Comparison of ENCODE assay signal across 8 cellular contexts in genomic region chr6:36196880-36197548, GRCh38. TPM values are rescaled to one million over a fixed set of nuclear protein-coding genes. Genes with fewer than 3 reads are reported as not detected.
A peak's percentile ranks its signal among the peaks of the same experiment; 100 is the strongest.
DNase-seq lines count a peak whose midpoint lies in the region; ATAC-seq and TF ChIP-seq lines count a peak whose summit lies in the region.

No MANE protein-coding gene starts in this region.

- H3K79me1 ChIP-seq in IMR-90 (ENCODE audit: low read depth in 1 of 2, low read length in 2 of 2) = peaks cover 39 to 52% of the 10 kb centered on the region in 2 experiments

- ATAC-seq in GM21529 (IDR thresholded peaks at IDR 0.05; ENCODE audit: unreplicated experiment) = peak; percentile 92
- ATAC-seq in IMR-90 (ENCODE audit: low read depth) = peak; percentile 95
- ATAC-seq in mucosa of descending colon = peak; percentile 93

- peak; percentile 98 for DNase-seq in DMS114 treated with DMSO at 0.1 percent for 48 hours (lab: John Stamatoyannopoulos, UW; ENCODE audit: unreplicated experiment)
- DNase-seq in IMR-90 = peak; percentile 96
- DNase-seq in OCI-LY7 (ENCODE audit: low spot score) = peak; percentile 98
- peak; percentile 99 for DNase-seq in activated T-cell treated with anti-CD3 and anti-CD28 coated beads for 4 hours
- peak; percentile 62 for DNase-seq in epithelial cell of prostate (ENCODE audit: low read depth, low spot score)
- peak; percentile 99 to 100 (median 100) for DNase-seq in mucosa of descending colon
- DNase-seq in stimulated activated CD8-positive, alpha-beta memory T cell treated with anti-CD3 and anti-CD28 coated beads, Interleukin-4, amount 100 ng/mL, for 1 hour (ENCODE audit: low read depth in 2 of 2, low spot score in 1 of 2) = peak; percentile 99 to 100

- H3K27me3 ChIP-seq in IMR-90 (ENCODE audit: control insufficient read depth, insufficient read depth, low read length) = no peaks in the 10 kb centered on the region

- H2AK9ac ChIP-seq in IMR-90 (replicated peaks; ENCODE audit: low read depth, low read length, poor library complexity) = peak overlapping the region; percentile 83

- no peaks in the 10 kb centered on the region for H3K9me2 ChIP-seq in OCI-LY7 (ENCODE audit: insufficient read depth, low read length)

- H3K36me3 ChIP-seq in IMR-90 (ENCODE audit: control insufficient read depth, insufficient read depth, low read length) (peaks cover 19% of the 10 kb centered on the region), OCI-LY7 (ENCODE audit: insufficient read depth, low read length) (peaks cover 19% of the 10 kb centered on the region), mucosa of descending colon (ENCODE audit: low read depth) (peaks cover 3% of the 10 kb centered on the region)

- H2AFZ ChIP-seq in IMR-90 (replicated peaks; ENCODE audit: low read length, poor library complexity) (peak overlapping the region; percentile 95), OCI-LY7 (ENCODE audit: low read length) (peak overlapping the region; percentile 80; the same call in 1 of the 2 replicates)

- peak overlapping the region; percentile 74; the same call in 1 of the 2 replicates for H3K18ac ChIP-seq in IMR-90 (ENCODE audit: low read depth, low read length)

- in situ Hi-C loops in IMR-90 (cut with MboI; ENCODE audit: low sequenced_read_pairs) = loop anchor here (10.0 kb wide), 1 partner anchor 172 kb away; the partner anchor contains the start of genes MAPK14 and SLC26A8

- POLR2A ChIA-PET in IMR-90 (lab: Charles Lee; ENCODE audit: unreplicated experiment) (interaction anchor here (0.6 to 0.7 kb wide), 3 partner anchors 80 to 388 kb away, joined by 3 to 4 read pairs (median 3); no protein-coding TSS in a partner anchor), OCI-LY7 (lab: Charles Lee) (interaction anchor here (0.5 to 1.3 kb wide), 6 partner anchors 9 to 1265 kb away, joined by 3 to 4 read pairs (median 4); no protein-coding TSS in a partner anchor)

- H3K56ac ChIP-seq in IMR-90 (ENCODE audit: extremely low read depth, insufficient read depth, low read length) = peak overlapping the region; percentile 53; the same call in 1 of the 2 replicates

- intact Hi-C loops in IMR-90 (cut with micrococcal nuclease) = loop anchor here (1.0 to 2.0 kb wide), 3 partner anchors 74 to 170 kb away; partner anchors contain the start of gene MAPK14
- intact Hi-C loops in OCI-LY7 (cut with micrococcal nuclease; ENCODE audit: unreplicated experiment) = loop anchor here (1.0 to 2.0 kb wide), 2 partner anchors 76 to 170 kb away; partner anchors contain the start of gene MAPK14
- intact Hi-C loops in mucosa of descending colon (cut with DNase I, micrococcal nuclease) = no loop called here

- H3K4me1 ChIP-seq in IMR-90 (ENCODE audit: control insufficient read depth, insufficient read depth, low read length) (peaks cover 6% of the 10 kb centered on the region; the same call in 1 of the 2 replicates), OCI-LY7 (ENCODE audit: insufficient read depth, low read length, poor library complexity, severe bottlenecking) (peaks cover 27% of the 10 kb centered on the region), mucosa of descending colon (ENCODE audit: low read depth) (peaks cover 10% of the 10 kb centered on the region)

- WGBS in IMR-90 (ENCODE audit: extremely low coverage in 2 of 2, insufficient read length in 1 of 2), 2 experiments = 0% methylated on average over 2 of the region's 58 CpGs; no CpG with 5 or more reads in 1 of the 2 experiments

- H3K27ac ChIP-seq in IMR-90 (ENCODE audit: insufficient read depth, low read length) (peak overlapping the region; percentile 97), OCI-LY7 (ENCODE audit: low read depth, low read length, poor library complexity, severe bottlenecking) (peak overlapping the region; percentile 54), epithelial cell of prostate (peak overlapping the region; percentile 77)

- H3K9me3 ChIP-seq in IMR-90 (ENCODE audit: control insufficient read depth, insufficient read depth, low read length) (no peaks in the 10 kb centered on the region), OCI-LY7 (ENCODE audit: low read length) (no peaks in the 10 kb centered on the region), mucosa of descending colon (no peaks in the 10 kb centered on the region)

- H2BK20ac ChIP-seq in IMR-90 (ENCODE audit: low read depth, low read length) = no peak overlapping the region

- no peaks in the 10 kb centered on the region for H3K79me2 ChIP-seq in OCI-LY7 (ENCODE audit: insufficient read depth, low read depth, low read length)

- H3K9ac ChIP-seq in IMR-90 (ENCODE audit: low read depth, low read length) = peak overlapping the region; percentile 88

- H4K8ac ChIP-seq in IMR-90 (ENCODE audit: low read depth in 2 of 2, low read length in 2 of 2) = peak overlapping the region; percentile 61 to 89; a peak in 1 of 4 replicates

- CTCF ChIA-PET in IMR-90 (lab: Yijun Ruan, JAX) = interaction anchor here (0.6 kb wide), 1 partner anchor 18 kb away, joined by 3 read pairs; no protein-coding TSS in a partner anchor
- CTCF ChIA-PET in OCI-LY7 (lab: Charles Lee; ENCODE audit: unreplicated experiment) = interaction anchor here (0.6 kb wide), 1 partner anchor 1440 kb away, joined by 3 read pairs; no protein-coding TSS in a partner anchor

- H3K4ac ChIP-seq in IMR-90 (ENCODE audit: low read depth, low read length) = peak overlapping the region; percentile 79

- peak overlapping the region; percentile 65 for H3K4me3 ChIP-seq in IMR-90 (ENCODE audit: insufficient read depth, low read depth, low read length)
- H3K4me3 ChIP-seq in OCI-LY7 (ENCODE audit: low read depth, low read length, poor library complexity, severe bottlenecking) = peak overlapping the region; percentile 83
- peak overlapping the region; percentile 53 for H3K4me3 ChIP-seq in mucosa of descending colon

- peak overlapping the region; percentile 32; the same call in 1 of the 2 replicates for H4K91ac ChIP-seq in IMR-90 (ENCODE audit: insufficient read depth, low read depth, low read length)

- no peak overlapping the region for H2BK15ac ChIP-seq in IMR-90 (ENCODE audit: low read depth, low read length)

- peak overlapping the region; percentile 83; the same call in 1 of the 2 replicates for H2AK5ac ChIP-seq in IMR-90 (ENCODE audit: low read depth, low read length)

- H4K20me1 ChIP-seq in IMR-90 (ENCODE audit: insufficient read depth, low read length) (peaks cover 43% of the 10 kb centered on the region), OCI-LY7 (ENCODE audit: insufficient read depth, low read length) (no peaks in the 10 kb centered on the region)

- H3K14ac ChIP-seq in IMR-90 (replicated peaks; ENCODE audit: low read depth, low read length) = peak overlapping the region; percentile 73

- TF ChIP-seq CTCF in IMR-90 (conservative IDR thresholded peaks at IDR 0.05; ENCODE audit: low read depth, low read length) (no peak), OCI-LY7 (conservative IDR thresholded peaks at IDR 0.05; ENCODE audit: low read length) (no peak), mucosa of descending colon (IDR thresholded peaks at IDR 0.05) (no peak)

- no peak overlapping the region; the same call in 1 of the 2 replicates for H3K23ac ChIP-seq in IMR-90 (ENCODE audit: low read depth, low read length)

- no peak overlapping the region for H2BK120ac ChIP-seq in IMR-90 (ENCODE audit: low read depth, low read length)

- TF ChIP-seq POLR2A in IMR-90 (IDR thresholded peaks at IDR 0.05; ENCODE audit: low read depth, low read length) = peak; percentile 57; the same call in 1 of the 2 replicates

- BruUV-seq in IMR-90 (replicated peaks; lab: Mats Ljungman, UMichigan) (no TSS peak), OCI-LY7 (replicated peaks; lab: Mats Ljungman, UMichigan) (no TSS peak)

- dilution Hi-C loops in IMR-90 (cut with HindIII; ENCODE audit: low sequenced_read_pairs, unreplicated experiment) = no loop called here

- H4K5ac ChIP-seq in IMR-90 (ENCODE audit: low read depth, low read length) = no peak overlapping the region; the same call in 1 of the 2 replicates

- H3K4me2 ChIP-seq in IMR-90 (ENCODE audit: low read depth, low read length) (peak overlapping the region; percentile 54), OCI-LY7 (ENCODE audit: low read length) (peak overlapping the region; percentile 90)

- TF ChIP-seq RAD21 in IMR-90 (IDR thresholded peaks at IDR 0.05; ENCODE audit: low read length) = no peak

- peak overlapping the region; percentile 86 for H2BK5ac ChIP-seq in IMR-90 (ENCODE audit: low read depth, low read length, poor library complexity, severe bottlenecking)

- H3K9me1 ChIP-seq in IMR-90 (ENCODE audit: insufficient read depth, low read length) = peaks cover 19% of the 10 kb centered on the region

TF ChIP-seq in IMR-90, 13 proteins besides CTCF, POLR2A, EP300 and RAD21:
- TF ChIP-seq MAZ (IDR thresholded peaks at IDR 0.05; ENCODE audit: borderline replicate concordance, low read depth, low read length) = peak; percentile 39; the same call in 1 of the 2 replicates
- no peak for TF ChIP-seq ELK1 (IDR thresholded peaks at IDR 0.05; ENCODE audit: borderline replicate concordance, low read depth, low read length)

RNA-seq across cellular contexts. Expression of gene BRPF3, which starts 0.5 kb away (rescaled TPM):
- total RNA-seq in IMR-90 (2012; rRNA removed) (8.3 and 10.2 TPM in 2 replicates), OCI-LY7 (2022) (11.0 and 12.0 TPM in 2 replicates), mucosa of descending colon (10 to 100 TPM; 74.8 to 84.6 (median 75.9) TPM)
- 17.2 and 18.1 TPM in 2 replicates for polyA plus RNA-seq in IMR-90 (2012; rRNA removed)
- polyA plus RNA-seq in IMR-90 (2012; cell fraction: cytosol; rRNA removed) = 11.4 and 14.6 TPM in 2 replicates
- polyA plus RNA-seq in IMR-90 (2012; cell fraction: nucleus; rRNA removed; ENCODE audit: low replicate concordance) = 27.0 and 32.8 TPM in 2 replicates
- 3.9 and 10.4 TPM in 2 replicates for total RNA-seq in OCI-LY7 (2014; rRNA removed; shearing (Covaris generic))

Comparison
In these comparisons a context has a peak if more than half of its experiments do, and no peak if none do; other contexts are left out.
1. Peak in every context shown above with its lines: DNase-seq, ATAC-seq, H3K4me3 ChIP-seq and H3K27ac ChIP-seq.
2. intact Hi-C loops: an anchor here in IMR-90 (1.0 to 2.0 kb wide) and OCI-LY7 (1.0 to 2.0 kb wide); none called in mucosa of descending colon.